In the genomic region with DNA sequence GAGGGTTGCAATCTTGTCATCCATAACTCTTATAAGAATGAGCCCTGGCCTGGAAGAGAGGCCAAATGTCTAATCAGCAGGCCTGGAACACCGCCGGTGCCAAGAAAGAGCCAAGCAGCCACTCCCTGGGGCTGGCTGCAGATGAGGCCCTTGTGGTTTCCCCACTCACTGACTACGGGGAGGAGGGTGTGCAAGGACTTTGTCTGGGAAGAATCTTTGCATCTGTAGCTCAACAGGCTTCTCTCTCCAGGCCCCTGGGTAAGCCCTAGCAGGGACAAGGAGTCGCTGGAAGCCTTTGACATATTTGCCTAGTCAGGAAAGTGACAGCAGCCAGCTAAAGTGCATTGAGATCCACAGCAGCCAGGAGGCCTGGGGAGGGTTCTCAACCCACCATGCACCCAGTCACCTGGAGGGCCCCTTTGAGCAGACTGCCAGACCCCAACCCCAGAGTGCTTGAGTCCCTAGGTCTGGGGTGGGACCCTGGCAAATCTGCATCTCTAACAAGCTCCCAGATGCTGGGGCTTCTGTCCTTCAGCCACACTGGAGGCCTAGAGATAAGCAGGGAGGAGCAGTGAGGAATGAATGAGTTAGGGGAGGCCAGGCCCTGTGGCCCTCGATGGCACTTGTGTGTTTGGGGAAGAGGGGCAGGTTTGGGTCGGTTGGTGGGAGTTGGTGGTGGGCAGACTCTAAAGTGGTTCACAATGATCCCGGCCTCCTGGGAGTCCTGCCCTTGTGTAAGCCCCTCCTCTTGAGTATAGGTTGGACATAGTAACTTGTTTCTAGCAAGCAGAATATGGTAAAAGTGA, we compare ENCODE assay signal across 19 cellular contexts. TPM values are rescaled to one million over a fixed set of nuclear protein-coding genes. Genes with fewer than 3 reads are reported as not detected.
DNase-seq lines count a peak whose midpoint lies in the region; ATAC-seq and TF ChIP-seq lines count a peak whose summit lies in the region.
"Had no signal": no experiment of that assay in that cellular context is flagged by ENCODE, and none has a peak within 500 bp of the region (broad histone marks: within the 10 kb centered on the region; RNA-seq: fewer than 3 reads in every experiment).

No MANE protein-coding gene starts in this region.

- H3K4me1 ChIP-seq in BLaER1 (peaks cover 100% of the 10 kb centered on the region), Loucy (ENCODE audit: insufficient read depth, low read length, poor library complexity, severe bottlenecking) (peaks cover 49% of the 10 kb centered on the region), fibroblast of lung (ENCODE audit: control insufficient read depth, extremely low read depth, insufficient read depth, low read length) (no peaks in the 10 kb centered on the region)
- H3K4me1 ChIP-seq: foreskin keratinocyte, tibial artery had no signal

- H3K27me3 ChIP-seq in BLaER1 (no peaks in the 10 kb centered on the region), Loucy (ENCODE audit: insufficient read depth, low read length, poor library complexity, severe bottlenecking) (no peaks in the 10 kb centered on the region), fibroblast of lung (ENCODE audit: control insufficient read depth, insufficient read depth, low read length) (no peaks in the 10 kb centered on the region)
- H3K27me3 ChIP-seq: ascending aorta, dorsolateral prefrontal cortex, foreskin keratinocyte, tibial artery had no signal

- H3K4me1 Mint-ChIP-seq in natural killer cell, result peaks cover 24 to 42% of the 10 kb centered on the region in 2 donors

- H3K9me2 ChIP-seq in Loucy (replicated peaks; ENCODE audit: low read depth, low read length), result no peaks in the 10 kb centered on the region

- H3K4me2 ChIP-seq in BLaER1 (peak overlapping the region; percentile 99), Loucy (ENCODE audit: low read depth, low read length, poor library complexity, severe bottlenecking) (peak overlapping the region; percentile 28), fibroblast of lung (ENCODE audit: extremely low read depth, insufficient read depth, low read length) (no peak overlapping the region)

- no peaks in the 10 kb centered on the region for H3K36me3 Mint-ChIP-seq in natural killer cell

- no peak for TF ChIP-seq CTCF in Loucy (conservative IDR thresholded peaks at IDR 0.05; ENCODE audit: low read length)
- no peak for TF ChIP-seq CTCF in fibroblast of lung (conservative IDR thresholded peaks at IDR 0.05 in 1 of 2, IDR thresholded peaks at IDR 0.05 in 1 of 2; ENCODE audit: low read depth in 1 of 2, low read length in 2 of 2)
- TF ChIP-seq CTCF in natural killer cell (IDR thresholded peaks at IDR 0.05), result no peak

- ATAC-seq in natural killer cell (no peak), HG02571 (IDR thresholded peaks at IDR 0.05; ENCODE audit: unreplicated experiment) (no peak)
- ATAC-seq: foreskin keratinocyte had no signal

- H3K4me3 ChIP-seq in BLaER1 (no peak overlapping the region), Loucy (ENCODE audit: low read length, poor library complexity, severe bottlenecking) (no peak overlapping the region), fibroblast of lung (replicated peaks in 1 of 4; ENCODE audit: control extremely low read depth in 1 of 4, insufficient read depth in 1 of 4, low read depth in 3 of 4, low read length in 4 of 4) (no peak overlapping the region)
- H3K4me3 ChIP-seq: ascending aorta, dorsolateral prefrontal cortex, tibial artery had no signal

- no peaks in the 10 kb centered on the region for H3K9me3 ChIP-seq in BLaER1
- no peaks in the 10 kb centered on the region for H3K9me3 ChIP-seq in Loucy (ENCODE audit: insufficient read depth, low read depth, low read length)
- no peaks in the 10 kb centered on the region for H3K9me3 ChIP-seq in fibroblast of lung (ENCODE audit: control insufficient read depth, insufficient read depth, low read depth, low read length)
- H3K9me3 ChIP-seq: ascending aorta, tibial artery had no signal

- intact Hi-C loops in natural killer cell (cut with micrococcal nuclease), result no loop called here

- H3K27ac ChIP-seq in BLaER1 (peak overlapping the region; percentile 97), fibroblast of lung (ENCODE audit: insufficient read depth, low read length) (no peak overlapping the region), substantia nigra (ENCODE audit: low read depth, low read length, poor library complexity, severe bottlenecking) (no peak overlapping the region)
- H3K27ac ChIP-seq: ascending aorta, dorsolateral prefrontal cortex, foreskin keratinocyte, tibial artery had no signal

- no peaks in the 10 kb centered on the region for H3K9me3 Mint-ChIP-seq in natural killer cell

- H4K20me1 ChIP-seq in BLaER1, result no peaks in the 10 kb centered on the region
- no peaks in the 10 kb centered on the region for H4K20me1 ChIP-seq in Loucy (ENCODE audit: insufficient read depth, low read length, poor library complexity, severe bottlenecking)
- no peaks in the 10 kb centered on the region for H4K20me1 ChIP-seq in fibroblast of lung (ENCODE audit: control insufficient read depth, extremely low read depth, insufficient read depth, low read length)

- no peaks in the 10 kb centered on the region for H3F3A ChIP-seq in Loucy (ENCODE audit: low read depth)

- H3K27me3 Mint-ChIP-seq in natural killer cell (ENCODE audit: low read depth in 2 of 2), result no peaks in the 10 kb centered on the region

- H3K79me2 ChIP-seq in Loucy (ENCODE audit: insufficient read depth, low read length), result peaks cover 16% of the 10 kb centered on the region; the same call in 1 of the 2 replicates
- no peaks in the 10 kb centered on the region for H3K79me2 ChIP-seq in fibroblast of lung (ENCODE audit: control insufficient read depth, insufficient read depth, low read length)

- peaks cover 12% of the 10 kb centered on the region; the same call in 1 of the 2 replicates for H3K36me3 ChIP-seq in BLaER1
- no peaks in the 10 kb centered on the region for H3K36me3 ChIP-seq in Loucy (ENCODE audit: insufficient read depth, low read length)
- H3K36me3 ChIP-seq in fibroblast of lung (ENCODE audit: control insufficient read depth, insufficient read depth, low read length), result no peaks in the 10 kb centered on the region
- H3K36me3 ChIP-seq: ascending aorta, tibial artery had no signal

- H3K9ac ChIP-seq in BLaER1 (peak overlapping the region; percentile 84), Loucy (ENCODE audit: low read depth, low read length, poor library complexity, severe bottlenecking) (peak overlapping the region; percentile 51), fibroblast of lung (ENCODE audit: insufficient read depth, low read length) (no peak overlapping the region)

- peak overlapping the region; percentile 21 for H3K4me3 Mint-ChIP-seq in natural killer cell

- H2AFZ ChIP-seq in Loucy (ENCODE audit: low read length) (no peak overlapping the region), fibroblast of lung (ENCODE audit: low read length) (no peak overlapping the region)

- peak; percentile 43 to 51 for DNase-seq in fibroblast of lung (ENCODE audit: low read depth in 2 of 2)
- DNase-seq in natural killer cell, result no peak
- no peak for DNase-seq in NCI-H2227 treated with DMSO at 0.1 percent for 48 hours (lab: John Stamatoyannopoulos, UW)
- no peak for DNase-seq in substantia nigra (lab: John Stamatoyannopoulos, UW)
- DNase-seq in mesenteric fat pad (ENCODE audit: low spot score), result no peak
- DNase-seq: DMS 273 treated with DMSO at 0.1 percent for 48 hours; foreskin keratinocyte; mesenchymal stem cell; NCI-H1092 treated with DMSO at 0.1 percent for 48 hours; stimulated activated CD4-positive, alpha-beta T cell treated with anti-CD3 and anti-CD28 coated beads, Interleukin-15, amount 100 ng/mL, for 24 hours had no signal

- H3K27ac Mint-ChIP-seq in natural killer cell, result peak overlapping the region; percentile 41 to 64

RNA-seq across cellular contexts. Expression of gene LRTM2, which starts 13.9 kb away (rescaled TPM):
- total RNA-seq in fibroblast of lung (not detected in 2 replicates), natural killer cell (not detected), mesenteric fat pad (not detected)
- not detected in 2 replicates for polyA plus RNA-seq in fibroblast of lung
- not detected in 2 replicates for polyA plus RNA-seq in fibroblast of lung (2012)
- not detected in 2 replicates for polyA minus RNA-seq in fibroblast of lung (ENCODE audit: low replicate concordance)
- total RNA-seq: ascending aorta, foreskin keratinocyte, HT1080, NCI-H460, omental fat pad had no signal
- polyA plus RNA-seq: foreskin keratinocyte had no signal

Comparison
In these comparisons a context has a peak if more than half of its experiments do, and no peak if none do; other contexts are left out.
1. DNase-seq: peak in fibroblast of lung (2 of 2); none in natural killer cell (single experiment), NCI-H2227 treated with DMSO at 0.1 percent for 48 hours (single experiment), substantia nigra (0 of 49) and mesenteric fat pad (single experiment).